Comparison of ENCODE assay signal across 12 cellular contexts in the genomic region with DNA sequence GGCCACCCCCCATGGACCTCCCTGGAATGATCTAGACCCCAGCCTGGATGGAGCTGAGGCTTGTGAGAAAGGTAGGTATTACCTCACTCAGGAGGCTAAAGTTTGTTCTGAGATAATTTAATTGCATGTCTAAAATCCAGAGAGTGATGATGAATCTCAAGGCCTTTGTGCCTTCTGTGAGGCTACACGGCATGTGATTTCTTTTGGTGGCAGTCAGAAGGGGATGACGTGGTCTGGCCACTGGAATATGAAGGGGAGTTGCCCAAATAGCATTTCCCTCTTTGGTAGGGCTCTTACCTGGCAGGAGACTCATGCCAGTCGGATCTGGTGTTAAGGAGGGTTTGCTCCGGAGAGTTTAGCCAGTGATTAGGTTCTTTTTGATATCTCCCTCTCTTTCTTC. TPM values are rescaled to one million over a fixed set of nuclear protein-coding genes. Genes with fewer than 3 reads are reported as not detected.
DNase-seq lines count a peak whose midpoint lies in the region; ATAC-seq and TF ChIP-seq lines count a peak whose summit lies in the region.
"Had no signal": no experiment of that assay in that cellular context is flagged by ENCODE, and none has a peak within 500 bp of the region (broad histone marks: within the 10 kb centered on the region; RNA-seq: fewer than 3 reads in every experiment).

No MANE protein-coding gene starts in this region.

- dilution Hi-C loops in IMR-90 (cut with HindIII; ENCODE audit: low sequenced_read_pairs, unreplicated experiment): no loop called here

- H3K23ac ChIP-seq in IMR-90 (ENCODE audit: low read depth, low read length): 0 out of 2 replicates have a peak overlapping the region, but pooled peaks have one; percentile 68

- no peak overlapping the region for H3K4ac ChIP-seq in IMR-90 (ENCODE audit: low read depth, low read length)

- H3K4me3 ChIP-seq in CD4-positive, alpha-beta memory T cell (ENCODE audit: low read length in 2 of 2): no peak overlapping the region
- no peak overlapping the region for H3K4me3 ChIP-seq in IMR-90 (ENCODE audit: insufficient read depth, low read depth, low read length)

- peaks cover 0 to 10% of the 10 kb centered on the region in 2 donors for H3K36me3 Mint-ChIP-seq in CD4-positive, alpha-beta memory T cell
- peaks cover 8% of the 10 kb centered on the region for H3K36me3 Mint-ChIP-seq in central memory CD8-positive, alpha-beta T cell (ENCODE audit: insufficient read depth)
- no peaks in the 10 kb centered on the region for H3K36me3 Mint-ChIP-seq in nephron progenitor cell (ENCODE audit: low read depth)

- no peak for DNase-seq in CD4-positive, alpha-beta memory T cell
- DNase-seq in IMR-90 (no peak), nephron progenitor cell (no peak), Right ventricle myocardium inferior (ENCODE audit: missing footprints) (no peak), putamen (ENCODE audit: low spot score) (no peak), foreskin keratinocyte (no peak)
- no peak for DNase-seq in central memory CD8-positive, alpha-beta T cell (ENCODE audit: low spot score in 2 of 2)
- DNase-seq: left cardiac atrium; NCI-H1105 treated with DMSO at 0.1 percent for 48 hours; NCI-H526; stimulated activated CD4-positive, alpha-beta T cell treated with anti-CD3 and anti-CD28 coated beads, Interleukin-1b, Interleukin-23, amount 100 ng/mL, for 48 hours; stimulated activated naive CD4-positive, alpha-beta T cell treated with Interleukin-2 at 50 U/mL for 16 hours had no signal

- no peaks in the 10 kb centered on the region for H3K9me3 ChIP-seq in CD4-positive, alpha-beta memory T cell (ENCODE audit: control insufficient read depth in 1 of 2, low read length in 2 of 2)
- no peaks in the 10 kb centered on the region for H3K9me3 ChIP-seq in IMR-90 (ENCODE audit: control insufficient read depth, insufficient read depth, low read length)

- H3K27ac ChIP-seq in CD4-positive, alpha-beta memory T cell (ENCODE audit: low read depth, low read length): no peak overlapping the region
- no peak overlapping the region for H3K27ac ChIP-seq in IMR-90 (ENCODE audit: insufficient read depth, low read length)
- no peak overlapping the region for H3K27ac ChIP-seq in foreskin keratinocyte

- H2BK20ac ChIP-seq in IMR-90 (ENCODE audit: low read depth, low read length): no peak overlapping the region

- H3K4me3 Mint-ChIP-seq in CD4-positive, alpha-beta memory T cell: peak overlapping the region; percentile 88 to 95 (median 93)
- peak overlapping the region; percentile 83 for H3K4me3 Mint-ChIP-seq in central memory CD8-positive, alpha-beta T cell
- H3K4me3 Mint-ChIP-seq in nephron progenitor cell: peak overlapping the region; percentile 89

- TF ChIP-seq POLR2A in IMR-90 (IDR thresholded peaks at IDR 0.05; ENCODE audit: low read depth, low read length): no peak

- CTCF ChIA-PET in CD4-positive, alpha-beta memory T cell (lab: Charles Lee; ENCODE audit: partially characterized antibody): interaction anchor here (0.5 to 5.7 kb wide), 5 partner anchors 14 to 160 kb away, joined by 3 to 29 read pairs (median 4); partner anchors contain the start of genes ANKRD63 and KNL1
- CTCF ChIA-PET in IMR-90 (lab: Yijun Ruan, JAX): interaction anchor here (1.0 kb wide), 1 partner anchor 64 kb away, joined by 3 read pairs; no protein-coding TSS in a partner anchor

- no peak overlapping the region for H3K18ac ChIP-seq in IMR-90 (ENCODE audit: low read depth, low read length)

- H3K14ac ChIP-seq in IMR-90 (replicated peaks; ENCODE audit: low read depth, low read length): no peak overlapping the region

- no peak overlapping the region for H2AFZ ChIP-seq in IMR-90 (replicated peaks; ENCODE audit: low read length, poor library complexity)

- no peaks in the 10 kb centered on the region for H3K27me3 ChIP-seq in CD4-positive, alpha-beta memory T cell (ENCODE audit: insufficient read depth, low read length)
- peaks cover 20% of the 10 kb centered on the region for H3K27me3 ChIP-seq in IMR-90 (ENCODE audit: control insufficient read depth, insufficient read depth, low read length)
- peaks cover 15% of the 10 kb centered on the region for H3K27me3 ChIP-seq in foreskin keratinocyte

- H2BK5ac ChIP-seq in IMR-90 (ENCODE audit: low read depth, low read length, poor library complexity, severe bottlenecking): no peak overlapping the region

- H3K27me3 Mint-ChIP-seq in CD4-positive, alpha-beta memory T cell: peaks cover 4 to 6% of the 10 kb centered on the region in 2 donors
- H3K27me3 Mint-ChIP-seq in central memory CD8-positive, alpha-beta T cell: peaks cover 7% of the 10 kb centered on the region
- H3K27me3 Mint-ChIP-seq in nephron progenitor cell (ENCODE audit: low read depth, poor library complexity): peaks cover 6% of the 10 kb centered on the region

- intact Hi-C loops in CD4-positive, alpha-beta memory T cell (cut with micrococcal nuclease): no loop called here
- intact Hi-C loops in IMR-90 (cut with micrococcal nuclease): loop anchor here (5.0 kb wide), 1 partner anchor 69 kb away; no protein-coding TSS in a partner anchor
- intact Hi-C loops in Right ventricle myocardium inferior (cut with DNase I): no loop called here

- no peak overlapping the region for H4K8ac ChIP-seq in IMR-90 (ENCODE audit: low read depth in 2 of 2, low read length in 2 of 2)

- H4K20me1 ChIP-seq in IMR-90 (ENCODE audit: insufficient read depth, low read length): peaks cover 48% of the 10 kb centered on the region

- peaks cover 19 to 53% of the 10 kb centered on the region in 2 experiments for H3K79me1 ChIP-seq in IMR-90 (ENCODE audit: low read depth in 1 of 2, low read length in 2 of 2)

- H3K4me1 Mint-ChIP-seq in CD4-positive, alpha-beta memory T cell: peaks cover 47 to 73% (median 56%) of the 10 kb centered on the region in 4 donors
- H3K4me1 Mint-ChIP-seq in central memory CD8-positive, alpha-beta T cell: peaks cover 60% of the 10 kb centered on the region
- peaks cover 66% of the 10 kb centered on the region for H3K4me1 Mint-ChIP-seq in nephron progenitor cell

- peak overlapping the region; percentile 47 to 91 (median 87) for H3K27ac Mint-ChIP-seq in CD4-positive, alpha-beta memory T cell
- H3K27ac Mint-ChIP-seq in central memory CD8-positive, alpha-beta T cell (ENCODE audit: low read depth): no peak overlapping the region
- H3K27ac Mint-ChIP-seq in nephron progenitor cell: no peak overlapping the region

- H2AK9ac ChIP-seq in IMR-90 (replicated peaks; ENCODE audit: low read depth, low read length, poor library complexity): no peak overlapping the region

- ATAC-seq in IMR-90 (ENCODE audit: low read depth) (no peak), Right ventricle myocardium inferior (no peak), foreskin keratinocyte (no peak)
- no peak for ATAC-seq in central memory CD8-positive, alpha-beta T cell (replicated peaks; ENCODE audit: extremely low read depth, poor library complexity, severe bottlenecking)
- ATAC-seq: left cardiac atrium had no signal

- H3K9me1 ChIP-seq in IMR-90 (ENCODE audit: insufficient read depth, low read length): peaks cover 13% of the 10 kb centered on the region

- no TSS peak for BruUV-seq in IMR-90 (replicated peaks; lab: Mats Ljungman, UMichigan)

- no peak overlapping the region for H3K9ac ChIP-seq in IMR-90 (ENCODE audit: low read depth, low read length)

- no peak overlapping the region for H3K4me2 ChIP-seq in IMR-90 (ENCODE audit: low read depth, low read length)

- no peak overlapping the region for H4K5ac ChIP-seq in IMR-90 (ENCODE audit: low read depth, low read length)

- WGBS in IMR-90 (ENCODE audit: extremely low coverage in 2 of 2, insufficient read length in 1 of 2), 2 experiments: no CpG with 5 or more reads among the region's 4 CpGs

- H2BK15ac ChIP-seq in IMR-90 (ENCODE audit: low read depth, low read length): no peak overlapping the region

- H3K4me1 ChIP-seq in CD4-positive, alpha-beta memory T cell (ENCODE audit: insufficient read depth, low read length): peaks cover 50% of the 10 kb centered on the region
- peaks cover 18% of the 10 kb centered on the region for H3K4me1 ChIP-seq in IMR-90 (ENCODE audit: control insufficient read depth, insufficient read depth, low read length)
- H3K4me1 ChIP-seq in foreskin keratinocyte: no peaks in the 10 kb centered on the region

- no peak overlapping the region for H4K91ac ChIP-seq in IMR-90 (ENCODE audit: insufficient read depth, low read depth, low read length)

- H2BK120ac ChIP-seq in IMR-90 (ENCODE audit: low read depth, low read length): no peak overlapping the region

- POLR2A ChIA-PET in CD4-positive, alpha-beta memory T cell (lab: Charles Lee; ENCODE audit: partially characterized antibody): interaction anchor here (1.6 to 5.7 kb wide), 3 partner anchors 9 to 136 kb away, joined by 4 to 94 read pairs (median 5); partner anchors contain the start of genes IVD and PLCB2
- POLR2A ChIA-PET in IMR-90 (lab: Charles Lee; ENCODE audit: unreplicated experiment): no interaction called here

- H3K9me3 Mint-ChIP-seq in CD4-positive, alpha-beta memory T cell: no peaks in the 10 kb centered on the region
- H3K9me3 Mint-ChIP-seq in central memory CD8-positive, alpha-beta T cell: no peaks in the 10 kb centered on the region
- H3K9me3 Mint-ChIP-seq in nephron progenitor cell: no peaks in the 10 kb centered on the region

- no peak for TF ChIP-seq CTCF in IMR-90 (conservative IDR thresholded peaks at IDR 0.05; ENCODE audit: low read depth, low read length)
- no peak for TF ChIP-seq CTCF in nephron progenitor cell (IDR thresholded peaks at IDR 0.05)
- no peak for TF ChIP-seq CTCF in foreskin keratinocyte (conservative IDR thresholded peaks at IDR 0.05)

- no peaks in the 10 kb centered on the region for H3K36me3 ChIP-seq in CD4-positive, alpha-beta memory T cell (ENCODE audit: insufficient read depth, low read length)
- H3K36me3 ChIP-seq in IMR-90 (ENCODE audit: control insufficient read depth, insufficient read depth, low read length): no peaks in the 10 kb centered on the region

- TF ChIP-seq RAD21 in IMR-90 (IDR thresholded peaks at IDR 0.05; ENCODE audit: low read length): no peak

- H3K56ac ChIP-seq in IMR-90 (ENCODE audit: extremely low read depth, insufficient read depth, low read length): no peak overlapping the region

- peak overlapping the region; percentile 16; the same call in 1 of the 2 replicates for H2AK5ac ChIP-seq in IMR-90 (ENCODE audit: low read depth, low read length)

- in situ Hi-C loops in IMR-90 (cut with MboI; ENCODE audit: low sequenced_read_pairs): no loop called here

RNA-seq across cellular contexts. Expression of gene BAHD1, which starts 2.5 kb away (rescaled TPM):
- total RNA-seq in CD4-positive, alpha-beta memory T cell: 10 to 100 TPM; 47.0 to 49.2 TPM
- polyA plus RNA-seq in CD4-positive, alpha-beta memory T cell: 1 to 10 TPM; 1.5 to 4.6 TPM
- 3.0 and 3.6 TPM in 2 replicates for total RNA-seq in IMR-90 (2012; rRNA removed)
- polyA plus RNA-seq in IMR-90 (2012; rRNA removed): 8.1 and 8.7 TPM in 2 replicates
- polyA plus RNA-seq in IMR-90 (2012; cell fraction: cytosol; rRNA removed): 6.7 and 8.5 TPM in 2 replicates
- polyA plus RNA-seq in IMR-90 (2012; cell fraction: nucleus; rRNA removed; ENCODE audit: low replicate concordance): 16.1 and 18.7 TPM in 2 replicates
- total RNA-seq in Right ventricle myocardium inferior: 17.7 TPM
- total RNA-seq in foreskin keratinocyte: 12.4 and 13.2 TPM in 2 replicates
- 7.4 and 7.8 TPM in 2 replicates for polyA plus RNA-seq in foreskin keratinocyte

RNA-seq across cellular contexts. Expression of gene CHST14, which starts 27.5 kb away (rescaled TPM):
- 10 to 100 TPM in 1 of 2 experiments, 1 to 10 TPM in 1; 9.1 to 10.5 TPM for total RNA-seq in CD4-positive, alpha-beta memory T cell
- 1 to 10 TPM in 1 of 2 donors, under 1 TPM in 1; 0.64 to 1.5 TPM for polyA plus RNA-seq in CD4-positive, alpha-beta memory T cell
- 3.3 and 3.8 TPM in 2 replicates for total RNA-seq in IMR-90 (2012; rRNA removed)
- 19.5 and 20.6 TPM in 2 replicates for polyA plus RNA-seq in IMR-90 (2012; rRNA removed)
- 14.8 and 30.7 TPM in 2 replicates for polyA plus RNA-seq in IMR-90 (2012; cell fraction: cytosol; rRNA removed)
- polyA plus RNA-seq in IMR-90 (2012; cell fraction: nucleus; rRNA removed; ENCODE audit: low replicate concordance): 7.1 and 9.7 TPM in 2 replicates
- total RNA-seq in Right ventricle myocardium inferior: 7.6 TPM
- 5.5 and 6.2 TPM in 2 replicates for total RNA-seq in foreskin keratinocyte
- polyA plus RNA-seq in foreskin keratinocyte: 9.0 and 10.5 TPM in 2 replicates

RNA-seq across cellular contexts. Expression of gene IVD, which starts 37.7 kb away (rescaled TPM):
- total RNA-seq in CD4-positive, alpha-beta memory T cell: 10 to 100 TPM; 56.4 to 62.2 TPM
- 10 to 100 TPM; 25.7 to 26.8 TPM for polyA plus RNA-seq in CD4-positive, alpha-beta memory T cell
- total RNA-seq in IMR-90 (2012; rRNA removed): 27.5 and 31.7 TPM in 2 replicates
- polyA plus RNA-seq in IMR-90 (2012; rRNA removed): 38.3 and 41.1 TPM in 2 replicates
- 29.2 and 45.5 TPM in 2 replicates for polyA plus RNA-seq in IMR-90 (2012; cell fraction: cytosol; rRNA removed)
- 59.4 and 93.2 TPM in 2 replicates for polyA plus RNA-seq in IMR-90 (2012; cell fraction: nucleus; rRNA removed; ENCODE audit: low replicate concordance)
- 88.6 TPM for total RNA-seq in Right ventricle myocardium inferior
- 14.3 and 24.5 TPM in 2 replicates for total RNA-seq in foreskin keratinocyte
- 9.5 and 16.1 TPM in 2 replicates for polyA plus RNA-seq in foreskin keratinocyte

Comparison
In these comparisons a context has a peak if more than half of its experiments do, and no peak if none do; other contexts are left out.
1. H3K27ac Mint-ChIP-seq: peak in CD4-positive, alpha-beta memory T cell (7 of 7); none in central memory CD8-positive, alpha-beta T cell (single experiment) and nephron progenitor cell (single experiment).
2. Peak in every context shown above with its lines, with median percentiles within 50 percentile points of each other: H3K4me3 Mint-ChIP-seq.